ENCODE assay signal across 26 cellular contexts in the genomic region with DNA sequence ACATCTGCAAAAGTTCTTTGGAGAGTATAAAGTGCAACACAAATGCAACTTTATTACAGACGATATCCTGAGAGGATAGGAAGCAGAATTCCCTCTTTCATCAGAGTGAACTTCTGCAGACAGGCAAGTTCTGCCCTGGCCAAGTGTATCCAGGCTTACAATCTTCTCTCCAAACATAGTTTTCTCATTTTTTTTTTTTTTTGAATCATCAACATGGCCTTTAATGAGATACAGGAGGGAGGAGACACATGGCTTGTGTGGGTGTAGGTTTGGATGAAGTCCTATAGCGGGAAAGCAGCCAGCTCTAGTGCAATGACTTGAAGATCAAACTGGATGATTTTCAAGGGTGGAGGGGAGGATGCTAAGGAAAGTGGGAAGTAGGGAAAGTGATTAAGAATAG. TPM values are rescaled to one million over a fixed set of nuclear protein-coding genes. Genes with fewer than 3 reads are reported as not detected.
A peak's percentile ranks its signal among the peaks of the same experiment; 100 is the strongest.
DNase-seq lines count a peak whose midpoint lies in the region; ATAC-seq, FAIRE-seq and TF ChIP-seq lines count a peak whose summit lies in the region.
"Had no signal": no experiment of that assay in that cellular context is flagged by ENCODE, and none has a peak within 500 bp of the region (broad histone marks: within the 10 kb centered on the region; RNA-seq: fewer than 3 reads in every experiment).

No MANE protein-coding gene starts in this region.

- WGBS in heart left ventricle, 4 donors: 46 to 62% (median 59%) methylated on average over 2 of the region's 2 CpGs
- 55 to 57% (median 55%) methylated on average over 2 of the region's 2 CpGs for WGBS in small intestine, 3 donors

- peak in 3 of 5 donors; percentile 10 to 32 (median 29) for DNase-seq in heart left ventricle
- DNase-seq in cardiac septum (ENCODE audit: low spot score): no peak
- peak; percentile 24 for DNase-seq in left cardiac atrium
- no peak for DNase-seq in GM10266 (ENCODE audit: extremely low spot score)
- no peak for DNase-seq in small intestine
- DNase-seq: activated CD4-positive, CD25-positive, alpha-beta regulatory T cell; activated CD8-positive, alpha-beta T cell treated with anti-CD3 and anti-CD28 coated beads for 36 hours; activated T-cell treated with anti-CD3 and anti-CD28 coated beads, Interleukin-2, amount 50 U/mL, for 4 hours; CD8-positive, alpha-beta memory T cell; esophagus squamous epithelium; NCI-H1092 treated with DMSO at 0.1 percent for 48 hours; NCI-H2107; NCI-H69; stimulated activated naive CD4-positive, alpha-beta T cell; transverse colon had no signal

- no peaks in the 10 kb centered on the region for H3K36me3 Mint-ChIP-seq in brain
- H3K36me3 Mint-ChIP-seq: activated naive CD4-positive, alpha-beta T cell treated with anti-CD3 and anti-CD28 coated beads, Interleukin-2, amount 50 U/mL, for 72 hours; CD8-positive, alpha-beta memory T cell; neural progenitor cell had no signal

- intact Hi-C loops in heart left ventricle (cut with DNase I): loop anchor here in 3 of 10 donors (5.0 to 10.0 kb wide), 3 partner anchors 227 to 350 kb away; a partner anchor contains a TSS
- intact Hi-C loops in cardiac septum (cut with DNase I): no loop called here
- intact Hi-C loops in left cardiac atrium (cut with DNase I): no loop called here

- H3K27me3 ChIP-seq in heart left ventricle (peaks cover 0 to 18% (median 0%) of the 10 kb centered on the region in 9 donors), small intestine (ENCODE audit: control insufficient read depth in 2 of 2, insufficient read depth in 2 of 2, low read length in 2 of 2) (no peaks in the 10 kb centered on the region)
- H3K27me3 ChIP-seq: esophagus squamous epithelium, neural progenitor cell, SJSA1, transverse colon had no signal

- peak overlapping the region in 3 of 12 donors; percentile 17 to 31 (median 26) for H3K27ac ChIP-seq in heart left ventricle
- no peak overlapping the region for H3K27ac ChIP-seq in small intestine (ENCODE audit: low read depth in 1 of 2, low read length in 1 of 2)
- H3K27ac ChIP-seq: A549, esophagus squamous epithelium, KMS-11, neural progenitor cell, SJSA1, transverse colon had no signal

- H3K9me3 ChIP-seq in heart left ventricle (no peaks in the 10 kb centered on the region), small intestine (ENCODE audit: control insufficient read depth, low read depth) (no peaks in the 10 kb centered on the region)
- H3K9me3 ChIP-seq: A549, esophagus squamous epithelium, SJSA1, transverse colon had no signal

- H3K36me3 ChIP-seq in heart left ventricle: no peaks in the 10 kb centered on the region
- no peaks in the 10 kb centered on the region for H3K36me3 ChIP-seq in small intestine (ENCODE audit: control insufficient read depth in 2 of 2, insufficient read depth in 2 of 2, low read length in 2 of 2)
- H3K36me3 ChIP-seq: esophagus squamous epithelium, neural progenitor cell, SJSA1, transverse colon had no signal

- FAIRE-seq in small intestine (lab: Jason Lieb, UNC): no peak
- FAIRE-seq: A549, bronchial epithelial cell had no signal

- peaks cover 0 to 5% (median 0%) of the 10 kb centered on the region in 5 experiments for H3K9me3 Mint-ChIP-seq in brain
- H3K9me3 Mint-ChIP-seq: activated CD8-positive, alpha-beta T cell treated with anti-CD3 and anti-CD28 coated beads for 36 hours; activated naive CD4-positive, alpha-beta T cell treated with anti-CD3 and anti-CD28 coated beads, Interleukin-2, amount 50 U/mL, for 72 hours; activated T-cell treated with anti-CD3 and anti-CD28 coated beads, Interleukin-2, amount 50 U/mL, for 4 hours; CD8-positive, alpha-beta memory T cell had no signal

- H3K4me1 ChIP-seq in heart left ventricle: peaks cover 0 to 5% (median 0%) of the 10 kb centered on the region in 12 donors
- no peaks in the 10 kb centered on the region for H3K4me1 ChIP-seq in small intestine (ENCODE audit: control insufficient read depth in 2 of 2, insufficient read depth in 1 of 2, low read depth in 1 of 2, low read length in 1 of 2)
- H3K4me1 ChIP-seq: esophagus squamous epithelium, SJSA1, transverse colon had no signal

- H3K4me3 Mint-ChIP-seq in brain: no peak overlapping the region
- H3K4me3 Mint-ChIP-seq: activated CD8-positive, alpha-beta T cell treated with anti-CD3 and anti-CD28 coated beads for 36 hours; activated T-cell treated with anti-CD3 and anti-CD28 coated beads, Interleukin-2, amount 50 U/mL, for 4 hours; CD8-positive, alpha-beta memory T cell; neural progenitor cell had no signal

- ATAC-seq in heart left ventricle (peak in 3 of 4 donors; percentile 32 to 42 (median 41)), left cardiac atrium (peak; percentile 41 to 84), HG02973 (IDR thresholded peaks at IDR 0.05; ENCODE audit: unreplicated experiment) (no peak), GM21515 (IDR thresholded peaks at IDR 0.05; ENCODE audit: unreplicated experiment) (no peak)
- ATAC-seq: A549; activated CD8-positive, alpha-beta T cell treated with anti-CD3 and anti-CD28 coated beads for 36 hours; activated naive CD4-positive, alpha-beta T cell treated with anti-CD3 and anti-CD28 coated beads, Interleukin-2, amount 50 U/mL, for 72 hours; activated T-cell treated with anti-CD3 and anti-CD28 coated beads, Interleukin-2, amount 50 U/mL, for 4 hours had no signal

- peak overlapping the region in 3 of 5 experiments; percentile 11 to 86 (median 74) for H3K27ac Mint-ChIP-seq in brain
- H3K27ac Mint-ChIP-seq: activated CD8-positive, alpha-beta T cell treated with anti-CD3 and anti-CD28 coated beads for 36 hours; activated naive CD4-positive, alpha-beta T cell treated with anti-CD3 and anti-CD28 coated beads, Interleukin-2, amount 50 U/mL, for 72 hours; CD8-positive, alpha-beta memory T cell; neural progenitor cell had no signal

- TF ChIP-seq CTCF in heart left ventricle (IDR thresholded peaks at IDR 0.05) (no peak), brain (conservative IDR thresholded peaks at IDR 0.05) (no peak), GM10266 (IDR thresholded peaks at IDR 0.05; ENCODE audit: control insufficient read depth, insufficient read depth, low read depth, missing control alignments) (no peak)

- H3K4me1 Mint-ChIP-seq in brain: peaks cover 30% of the 10 kb centered on the region
- H3K4me1 Mint-ChIP-seq: CD8-positive, alpha-beta memory T cell had no signal

- H3K4me3 ChIP-seq in heart left ventricle (no peak overlapping the region), small intestine (ENCODE audit: low read depth in 1 of 2, low read length in 2 of 2) (no peak overlapping the region)
- H3K4me3 ChIP-seq: A549, esophagus squamous epithelium, neural progenitor cell, SJSA1, transverse colon had no signal

- H3K27me3 Mint-ChIP-seq in brain: peaks cover 18% of the 10 kb centered on the region
- H3K27me3 Mint-ChIP-seq: activated CD8-positive, alpha-beta T cell treated with anti-CD3 and anti-CD28 coated beads for 36 hours had no signal

- no peak for TF ChIP-seq POLR2A in heart left ventricle (IDR thresholded peaks at IDR 0.05)

RNA-seq across cellular contexts. Expression of a gene that starts 48.2 kb away (rescaled TPM):
- not detected for total RNA-seq in heart left ventricle
- polyA plus RNA-seq in heart left ventricle: not detected
- not detected for total RNA-seq in cardiac septum
- not detected for polyA plus RNA-seq in brain (ENCODE audit: insufficient read depth, low read depth, low replicate concordance)
- total RNA-seq in left cardiac atrium: not detected
- not detected for polyA plus RNA-seq in small intestine
- total RNA-seq: activated CD8-positive, alpha-beta T cell treated with anti-CD3 and anti-CD28 coated beads for 36 hours; activated naive CD4-positive, alpha-beta T cell treated with anti-CD3 and anti-CD28 coated beads, Interleukin-2, amount 50 U/mL, for 72 hours; activated T-cell treated with anti-CD3 and anti-CD28 coated beads, Interleukin-2, amount 50 U/mL, for 4 hours; bronchial epithelial cell; CD8-positive, alpha-beta memory T cell; esophagus squamous epithelium; mononuclear cell; renal cortical epithelial cell; SJSA1; transverse colon had no signal
- polyA plus RNA-seq: A549; CD8-positive, alpha-beta memory T cell had no signal

Comparison
In these comparisons a context has a peak if more than half of its experiments do, and no peak if none do; other contexts are left out.
1. DNase-seq: peak in heart left ventricle (3 of 5) and left cardiac atrium (single experiment); none in cardiac septum (single experiment), GM10266 (single experiment) and small intestine (single experiment).
2. ATAC-seq: peak in heart left ventricle (3 of 4) and left cardiac atrium (2 of 2); none in HG02973 (single experiment) and GM21515 (single experiment).